Comparison of ENCODE assay signal across 25 cellular contexts in genomic region chr4:77920371-77920770, GRCh38. TPM values are rescaled to one million over a fixed set of nuclear protein-coding genes. Genes with fewer than 3 reads are reported as not detected.
A peak's percentile ranks its signal among the peaks of the same experiment; 100 is the strongest.
DNase-seq lines count a peak whose midpoint lies in the region; ATAC-seq, FAIRE-seq and TF ChIP-seq lines count a peak whose summit lies in the region.
"Had no signal": no experiment of that assay in that cellular context is flagged by ENCODE, and none has a peak within 500 bp of the region (broad histone marks: within the 10 kb centered on the region; RNA-seq: fewer than 3 reads in every experiment).

No MANE protein-coding gene starts in this region.

- POLR2A ChIA-PET in A549 (lab: Yijun Ruan, JAX), result no interaction called here

- no peak for TF ChIP-seq EP300 in A549 (IDR thresholded peaks at IDR 0.05)

- FAIRE-seq in A549 (lab: Jason Lieb, UNC) (no peak), astrocyte (lab: Jason Lieb, UNC) (no peak), keratinocyte (lab: Jason Lieb, UNC) (peak; percentile 75)

- no peak overlapping the region for H3K4me3 Mint-ChIP-seq in Calu3 (ENCODE audit: low read depth, unreplicated experiment)
- no peak overlapping the region for H3K4me3 Mint-ChIP-seq in astrocyte (ENCODE audit: unreplicated experiment)
- H3K4me3 Mint-ChIP-seq: activated CD8-positive, alpha-beta memory T cell treated with anti-CD3 and anti-CD28 coated beads, Interleukin-2, amount 10 ng/mL, durations not matched to agents 7 days and 5 days; activated naive CD8-positive, alpha-beta T cell treated with anti-CD3 and anti-CD28 coated beads, Interleukin-2, amount 10 ng/mL, durations not matched to agents 7 days and 5 days; activated T-helper 17 cell treated with anti-CD3 and anti-CD28 coated beads, Interleukin-2, amount 50 U/mL, for 72 hours; brain; CD8-positive, alpha-beta memory T cell; H9 had no signal

- no peak for TF ChIP-seq RAD21 in A549 (conservative IDR thresholded peaks at IDR 0.05 in 1 of 2, IDR thresholded peaks at IDR 0.05 in 1 of 2)

- peak overlapping the region; percentile 66 to 69; a peak in 4 of 6 replicates for H3K27ac ChIP-seq in A549
- peak overlapping the region; percentile 81 for H3K27ac ChIP-seq in astrocyte (ENCODE audit: low read depth, low read length)
- no peak overlapping the region for H3K27ac ChIP-seq in keratinocyte (ENCODE audit: control insufficient read depth, insufficient read depth, low read length)
- H3K27ac ChIP-seq in Peyer's patch, result no peak overlapping the region
- H3K27ac ChIP-seq in body of pancreas, result no peak overlapping the region
- H3K27ac ChIP-seq: coronary artery, tibial artery had no signal

- H4K20me1 ChIP-seq in astrocyte (ENCODE audit: insufficient read depth, low read length), result no peaks in the 10 kb centered on the region
- no peaks in the 10 kb centered on the region for H4K20me1 ChIP-seq in keratinocyte (ENCODE audit: control insufficient read depth, extremely low read depth, insufficient read depth, low read length)

- peak overlapping the region; percentile 37 for H3K27ac Mint-ChIP-seq in Calu3 (ENCODE audit: unreplicated experiment)
- H3K27ac Mint-ChIP-seq in astrocyte (ENCODE audit: unreplicated experiment), result peak overlapping the region; percentile 89
- H3K27ac Mint-ChIP-seq: activated CD8-positive, alpha-beta memory T cell treated with anti-CD3 and anti-CD28 coated beads, Interleukin-2, amount 10 ng/mL, durations not matched to agents 7 days and 5 days; activated naive CD8-positive, alpha-beta T cell treated with anti-CD3 and anti-CD28 coated beads, Interleukin-2, amount 10 ng/mL, durations not matched to agents 7 days and 5 days; activated T-helper 17 cell treated with anti-CD3 and anti-CD28 coated beads, Interleukin-2, amount 50 U/mL, for 72 hours; brain; CD8-positive, alpha-beta memory T cell had no signal

- dilution Hi-C loops in keratinocyte (cut with MboI; ENCODE audit: extremely low pct_ligation_motif_present, low sequenced_read_pairs), result no loop called here

- H3K9me1 ChIP-seq in keratinocyte (ENCODE audit: control insufficient read depth, extremely low read depth, insufficient read depth, low read length), result no peaks in the 10 kb centered on the region

- peaks cover 26% of the 10 kb centered on the region for H3K4me1 ChIP-seq in A549
- peaks cover 20% of the 10 kb centered on the region for H3K4me1 ChIP-seq in astrocyte (ENCODE audit: insufficient read depth, low read length)
- H3K4me1 ChIP-seq in keratinocyte (ENCODE audit: control insufficient read depth, extremely low read depth, insufficient read depth, low read length), result peaks cover 26% of the 10 kb centered on the region
- no peaks in the 10 kb centered on the region for H3K4me1 ChIP-seq in Peyer's patch
- H3K4me1 ChIP-seq in body of pancreas, result no peaks in the 10 kb centered on the region

- H3K9ac ChIP-seq in astrocyte (ENCODE audit: low read length) (no peak overlapping the region), keratinocyte (ENCODE audit: control insufficient read depth, extremely low read depth, insufficient read depth, low read length) (no peak overlapping the region)

- H3K27me3 Mint-ChIP-seq in Calu3 (ENCODE audit: unreplicated experiment) (no peaks in the 10 kb centered on the region), astrocyte (ENCODE audit: low read depth, unreplicated experiment) (no peaks in the 10 kb centered on the region)
- H3K27me3 Mint-ChIP-seq: activated CD8-positive, alpha-beta memory T cell treated with anti-CD3 and anti-CD28 coated beads, Interleukin-2, amount 10 ng/mL, durations not matched to agents 7 days and 5 days; activated naive CD8-positive, alpha-beta T cell treated with anti-CD3 and anti-CD28 coated beads, Interleukin-2, amount 10 ng/mL, durations not matched to agents 7 days and 5 days; activated T-helper 17 cell treated with anti-CD3 and anti-CD28 coated beads, Interleukin-2, amount 50 U/mL, for 72 hours; brain; CD8-positive, alpha-beta memory T cell had no signal

- no peak for ATAC-seq in A549
- ATAC-seq in left colon, result no peak
- no peak for ATAC-seq in body of pancreas
- no peak for ATAC-seq in HG02678 (IDR thresholded peaks at IDR 0.05; ENCODE audit: unreplicated experiment)
- ATAC-seq: activated CD8-positive, alpha-beta memory T cell treated with anti-CD3 and anti-CD28 coated beads, Interleukin-2, amount 10 ng/mL, durations not matched to agents 7 days and 5 days; activated T-helper 17 cell treated with anti-CD3 and anti-CD28 coated beads, Interleukin-2, amount 50 U/mL, for 72 hours; mucosa of descending colon; stimulated activated naive CD8-positive, alpha-beta T cell treated with anti-CD3 and anti-CD28 coated beads, Interleukin-15, Interleukin-2, amounts not matched to agents 100 U/mL and 50 U/mL, for 24 hours had no signal

- no peaks in the 10 kb centered on the region for H3K9me3 Mint-ChIP-seq in Calu3 (ENCODE audit: low read depth, unreplicated experiment)
- peaks cover 7% of the 10 kb centered on the region for H3K9me3 Mint-ChIP-seq in astrocyte (ENCODE audit: unreplicated experiment)

- intact Hi-C loops in Calu3 (cut with micrococcal nuclease; ENCODE audit: unreplicated experiment) (no loop called here), left colon (cut with DNase I, micrococcal nuclease) (no loop called here), body of pancreas (cut with DNase I) (no loop called here)

- no peak for DNase-seq in A549 (ENCODE audit: low read depth in 1 of 2, low spot score in 1 of 2)
- no peak for DNase-seq in Calu3
- no peak for DNase-seq in astrocyte (ENCODE audit: low read depth)
- DNase-seq in keratinocyte (ENCODE audit: low read depth, low spot score), result no peak
- DNase-seq in left colon, result no peak
- DNase-seq in Peyer's patch, result no peak
- no peak for DNase-seq in body of pancreas
- DNase-seq: activated CD4-positive, alpha-beta T cell treated with anti-CD3 and anti-CD28 coated beads for 48 hours; activated CD8-positive, alpha-beta memory T cell treated with anti-CD3 and anti-CD28 coated beads, Interleukin-2, amount 10 ng/mL, durations not matched to agents 7 days and 5 days; activated naive CD8-positive, alpha-beta T cell treated with anti-CD3 and anti-CD28 coated beads, Interleukin-2, amount 10 ng/mL, durations not matched to agents 7 days and 5 days; CD8-positive, alpha-beta memory T cell; H9; hippocampal formation; mucosa of descending colon; NCI-H1105 treated with DMSO at 0.1 percent for 48 hours; NCI-H2081; SHP77; stimulated activated CD4-positive, alpha-beta T cell treated with anti-CD3 and anti-CD28 coated beads, Interleukin-4, amount 100 ng/mL, for 1 hour; stimulated activated naive CD8-positive, alpha-beta T cell treated with anti-CD3 and anti-CD28 coated beads, Interleukin-15, Interleukin-2, amounts not matched to agents 100 U/mL and 50 U/mL, for 24 hours; tibial artery had no signal

- H3K4me1 Mint-ChIP-seq in Calu3 (ENCODE audit: low read depth, unreplicated experiment) (peaks cover 28% of the 10 kb centered on the region), astrocyte (ENCODE audit: low read depth, unreplicated experiment) (peaks cover 20% of the 10 kb centered on the region)
- H3K4me1 Mint-ChIP-seq: activated CD8-positive, alpha-beta memory T cell treated with anti-CD3 and anti-CD28 coated beads, Interleukin-2, amount 10 ng/mL, durations not matched to agents 7 days and 5 days; activated T-helper 17 cell treated with anti-CD3 and anti-CD28 coated beads, Interleukin-2, amount 50 U/mL, for 72 hours; brain had no signal

- H3K4me3 ChIP-seq in A549, result no peak overlapping the region
- no peak overlapping the region for H3K4me3 ChIP-seq in astrocyte (ENCODE audit: insufficient read depth, low read depth, low read length)
- H3K4me3 ChIP-seq in keratinocyte (ENCODE audit: control insufficient read depth in 2 of 3, extremely low read depth in 1 of 3, insufficient read depth in 2 of 3, low read depth in 1 of 3, low read length in 3 of 3), result no peak overlapping the region
- no peak overlapping the region for H3K4me3 ChIP-seq in Peyer's patch
- H3K4me3 ChIP-seq in body of pancreas, result no peak overlapping the region
- H3K4me3 ChIP-seq: coronary artery, mucosa of descending colon, skin epidermis, tibial artery had no signal

- no peaks in the 10 kb centered on the region for H3K36me3 Mint-ChIP-seq in Calu3 (ENCODE audit: insufficient read depth, unreplicated experiment)
- peaks cover 5% of the 10 kb centered on the region for H3K36me3 Mint-ChIP-seq in astrocyte (ENCODE audit: low read depth, unreplicated experiment)

- no peaks in the 10 kb centered on the region for H3K36me3 ChIP-seq in astrocyte (ENCODE audit: insufficient read depth, low read length)
- peaks cover 0 to 3% of the 10 kb centered on the region in 2 experiments for H3K36me3 ChIP-seq in keratinocyte (ENCODE audit: control insufficient read depth in 2 of 2, extremely low read depth in 1 of 2, insufficient read depth in 2 of 2, low read length in 2 of 2)
- H3K36me3 ChIP-seq in Peyer's patch, result no peaks in the 10 kb centered on the region
- no peaks in the 10 kb centered on the region for H3K36me3 ChIP-seq in body of pancreas (replicated peaks in 1 of 2; ENCODE audit: insufficient read depth in 1 of 2, low read depth in 2 of 2)

- H3K27me3 ChIP-seq in astrocyte (ENCODE audit: insufficient read depth, low read length) (no peaks in the 10 kb centered on the region), keratinocyte (ENCODE audit: control insufficient read depth, extremely low read depth, insufficient read depth, low read length) (no peaks in the 10 kb centered on the region), Peyer's patch (no peaks in the 10 kb centered on the region), body of pancreas (no peaks in the 10 kb centered on the region)
- H3K27me3 ChIP-seq: tibial artery had no signal

- H3K4me2 ChIP-seq in A549 (peak overlapping the region; percentile 64), astrocyte (ENCODE audit: low read length) (no peak overlapping the region), keratinocyte (ENCODE audit: control insufficient read depth, extremely low read depth, insufficient read depth, low read depth, low read length) (no peak overlapping the region)

- BruUV-seq in Calu3 (replicated peaks; lab: Mats Ljungman, UMichigan), result no TSS peak

- TF ChIP-seq POLR2A in A549 (IDR thresholded peaks at IDR 0.05; ENCODE audit: low read length), result no peak
- no peak for TF ChIP-seq POLR2A in Peyer's patch (IDR thresholded peaks at IDR 0.05)
- TF ChIP-seq POLR2A in body of pancreas (IDR thresholded peaks at IDR 0.05), result no peak

- TF ChIP-seq CTCF in A549 (IDR thresholded peaks at IDR 0.05) (no peak), Calu3 (IDR thresholded peaks at IDR 0.05; ENCODE audit: unreplicated experiment) (no peak), astrocyte (IDR thresholded peaks at IDR 0.05; ENCODE audit: insufficient read depth, low read depth, low read length) (no peak), keratinocyte (optimal IDR thresholded peaks at IDR 0.05 in 1 of 3, IDR thresholded peaks at IDR 0.05 in 1 of 3, conservative IDR thresholded peaks at IDR 0.05 in 1 of 3; ENCODE audit: extremely low read depth in 1 of 3, insufficient read depth in 2 of 3, low read length in 3 of 3) (no peak), Peyer's patch (IDR thresholded peaks at IDR 0.05) (no peak), body of pancreas (IDR thresholded peaks at IDR 0.05) (no peak)

- H3K9me3 ChIP-seq in A549 (peaks cover 5% of the 10 kb centered on the region; the same call in 2 of the 3 replicates), astrocyte (ENCODE audit: insufficient read depth, low read depth, low read length) (no peaks in the 10 kb centered on the region), keratinocyte (ENCODE audit: control insufficient read depth, low read depth, low read length) (no peaks in the 10 kb centered on the region), Peyer's patch (no peaks in the 10 kb centered on the region), body of pancreas (no peaks in the 10 kb centered on the region)

- no peaks in the 10 kb centered on the region for H3K79me2 ChIP-seq in astrocyte (ENCODE audit: insufficient read depth, low read length)
- H3K79me2 ChIP-seq in keratinocyte (ENCODE audit: control insufficient read depth, insufficient read depth, low read length), result no peaks in the 10 kb centered on the region

- CTCF ChIA-PET in A549 (lab: Yijun Ruan, JAX) (no interaction called here), Calu3 (lab: Charles Lee) (no interaction called here)

- no peak overlapping the region for H2AFZ ChIP-seq in astrocyte (ENCODE audit: low read depth, low read length)
- H2AFZ ChIP-seq in keratinocyte (ENCODE audit: control insufficient read depth, low read length), result no peak overlapping the region

- 81% methylated on average over 3 of the region's 3 CpGs for WGBS in A549 (ENCODE audit: missing lambda C conversion rate)
- WGBS in body of pancreas, 2 donors, result 73 to 85% methylated on average over 3 of the region's 3 CpGs

RNA-seq across cellular contexts. Expression of gene MRPL1, which starts 57.7 kb away (rescaled TPM):
- polyA plus RNA-seq in A549 (2011; rRNA removed) (35.8 and 62.3 TPM in 2 replicates), A549 (2017; fragmentation: RNase III; extraction: RNeasy Plus Mini Kit Qiagen cat#74134 plus additional on column Dnase treatment) (24.6 to 30.0 TPM (median 27.7 TPM) in 3 replicates), keratinocyte (30.7 to 71.4 TPM (median 31.6 TPM) in 3 replicates)
- polyA plus RNA-seq in A549 (2012; cell fraction: cytosol; rRNA removed), result 9.0 and 15.4 TPM in 2 replicates
- 3.5 and 3.8 TPM in 2 replicates for polyA plus RNA-seq in A549 (2012; cell fraction: nucleus; rRNA removed)
- 3.9 and 4.4 TPM in 2 replicates for polyA minus RNA-seq in A549 (2011; rRNA and poly(A)+ RNA removed)
- total RNA-seq in Calu3 (2022) (24.1 and 29.3 TPM in 2 replicates), astrocyte (31.7 and 33.2 TPM in 2 replicates), left colon (10 to 100 TPM; 25.7 to 33.7 TPM), Peyer's patch (10 to 100 TPM; 12.8 to 30.5 (median 16.8) TPM), body of pancreas (10 to 100 TPM; 12.2 to 23.4 TPM)
- 10.2 TPM for polyA plus RNA-seq in keratinocyte (2011; ENCODE audit: low read depth)
- 32.6 and 45.4 TPM in 2 replicates for polyA plus RNA-seq in keratinocyte (2011; cell fraction: cytosol; rRNA removed)
- 18.6 and 32.0 TPM in 2 replicates for polyA plus RNA-seq in keratinocyte (2011; cell fraction: nucleus; rRNA removed)
- polyA plus RNA-seq in keratinocyte (2012; ENCODE audit: low replicate concordance), result 20.1 and 35.7 TPM in 2 replicates
- 2.2 to 14.3 TPM (median 6.2 TPM) in 3 replicates for polyA minus RNA-seq in keratinocyte
- polyA minus RNA-seq in keratinocyte (2011; cell fraction: cytosol; rRNA and poly(A)+ RNA removed), result 13.6 TPM
- polyA minus RNA-seq in keratinocyte (2011; cell fraction: nucleus; rRNA and poly(A)+ RNA removed), result 2.4 and 10.4 TPM in 2 replicates

Comparison
In these comparisons a context has a peak if more than half of its experiments do, and no peak if none do; other contexts are left out.
1. H3K27ac ChIP-seq: peak in A549 (2 of 2) and astrocyte (single experiment); none in keratinocyte (single experiment), Peyer's patch (0 of 4) and body of pancreas (0 of 4).